In the genomic region with DNA sequence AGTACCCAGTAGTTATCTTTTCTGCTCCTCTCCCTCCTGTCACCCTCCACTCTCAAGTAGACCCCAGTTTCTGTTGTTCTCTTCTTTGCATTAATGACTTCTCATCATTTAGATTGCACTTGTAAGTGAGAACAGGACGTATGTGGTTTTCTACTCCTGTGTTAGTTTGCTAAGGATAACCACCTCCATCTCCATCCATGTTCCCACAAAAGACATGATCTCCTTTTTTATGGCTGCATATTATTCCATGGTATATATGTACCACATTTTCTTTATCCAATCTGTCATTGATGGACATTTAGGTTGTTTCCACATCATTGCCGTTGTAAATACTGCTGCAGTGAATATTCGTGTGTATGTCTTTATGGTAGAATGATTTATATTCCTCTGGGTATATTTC, we compare ENCODE assay signal across 1 cellular context.
TF ChIP-seq lines count a peak whose summit lies in the region.

No MANE protein-coding gene starts in this region.

TF ChIP-seq in SK-N-SH, 30 proteins besides CTCF, POLR2A, EP300 and RAD21 (continued from another document):
- TF ChIP-seq, protein P1, sequence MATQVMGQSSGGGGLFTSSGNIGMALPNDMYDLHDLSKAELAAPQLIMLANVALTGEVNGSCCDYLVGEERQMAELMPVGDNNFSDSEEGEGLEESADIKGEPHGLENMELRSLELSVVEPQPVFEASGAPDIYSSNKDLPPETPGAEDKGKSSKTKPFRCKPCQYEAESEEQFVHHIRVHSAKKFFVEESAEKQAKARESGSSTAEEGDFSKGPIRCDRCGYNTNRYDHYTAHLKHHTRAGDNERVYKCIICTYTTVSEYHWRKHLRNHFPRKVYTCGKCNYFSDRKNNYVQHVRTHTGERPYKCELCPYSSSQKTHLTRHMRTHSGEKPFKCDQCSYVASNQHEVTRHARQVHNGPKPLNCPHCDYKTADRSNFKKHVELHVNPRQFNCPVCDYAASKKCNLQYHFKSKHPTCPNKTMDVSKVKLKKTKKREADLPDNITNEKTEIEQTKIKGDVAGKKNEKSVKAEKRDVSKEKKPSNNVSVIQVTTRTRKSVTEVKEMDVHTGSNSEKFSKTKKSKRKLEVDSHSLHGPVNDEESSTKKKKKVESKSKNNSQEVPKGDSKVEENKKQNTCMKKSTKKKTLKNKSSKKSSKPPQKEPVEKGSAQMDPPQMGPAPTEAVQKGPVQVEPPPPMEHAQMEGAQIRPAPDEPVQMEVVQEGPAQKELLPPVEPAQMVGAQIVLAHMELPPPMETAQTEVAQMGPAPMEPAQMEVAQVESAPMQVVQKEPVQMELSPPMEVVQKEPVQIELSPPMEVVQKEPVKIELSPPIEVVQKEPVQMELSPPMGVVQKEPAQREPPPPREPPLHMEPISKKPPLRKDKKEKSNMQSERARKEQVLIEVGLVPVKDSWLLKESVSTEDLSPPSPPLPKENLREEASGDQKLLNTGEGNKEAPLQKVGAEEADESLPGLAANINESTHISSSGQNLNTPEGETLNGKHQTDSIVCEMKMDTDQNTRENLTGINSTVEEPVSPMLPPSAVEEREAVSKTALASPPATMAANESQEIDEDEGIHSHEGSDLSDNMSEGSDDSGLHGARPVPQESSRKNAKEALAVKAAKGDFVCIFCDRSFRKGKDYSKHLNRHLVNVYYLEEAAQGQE (IDR thresholded peaks at IDR 0.05; ENCODE audit: low read depth, low read length) = no peak
- TF ChIP-seq TEAD4 (IDR thresholded peaks at IDR 0.05; ENCODE audit: borderline replicate concordance, insufficient read depth) = no peak
- TF ChIP-seq, protein P2, sequence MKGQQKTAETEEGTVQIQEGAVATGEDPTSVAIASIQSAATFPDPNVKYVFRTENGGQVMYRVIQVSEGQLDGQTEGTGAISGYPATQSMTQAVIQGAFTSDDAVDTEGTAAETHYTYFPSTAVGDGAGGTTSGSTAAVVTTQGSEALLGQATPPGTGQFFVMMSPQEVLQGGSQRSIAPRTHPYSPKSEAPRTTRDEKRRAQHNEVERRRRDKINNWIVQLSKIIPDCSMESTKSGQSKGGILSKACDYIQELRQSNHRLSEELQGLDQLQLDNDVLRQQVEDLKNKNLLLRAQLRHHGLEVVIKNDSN (IDR thresholded peaks at IDR 0.05; ENCODE audit: borderline replicate concordance, low read depth) = no peak
- TF ChIP-seq, protein P3, sequence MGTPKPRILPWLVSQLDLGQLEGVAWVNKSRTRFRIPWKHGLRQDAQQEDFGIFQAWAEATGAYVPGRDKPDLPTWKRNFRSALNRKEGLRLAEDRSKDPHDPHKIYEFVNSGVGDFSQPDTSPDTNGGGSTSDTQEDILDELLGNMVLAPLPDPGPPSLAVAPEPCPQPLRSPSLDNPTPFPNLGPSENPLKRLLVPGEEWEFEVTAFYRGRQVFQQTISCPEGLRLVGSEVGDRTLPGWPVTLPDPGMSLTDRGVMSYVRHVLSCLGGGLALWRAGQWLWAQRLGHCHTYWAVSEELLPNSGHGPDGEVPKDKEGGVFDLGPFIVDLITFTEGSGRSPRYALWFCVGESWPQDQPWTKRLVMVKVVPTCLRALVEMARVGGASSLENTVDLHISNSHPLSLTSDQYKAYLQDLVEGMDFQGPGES (IDR thresholded peaks at IDR 0.05; ENCODE audit: low read depth, low read length) = no peak
- TF ChIP-seq, protein P4, sequence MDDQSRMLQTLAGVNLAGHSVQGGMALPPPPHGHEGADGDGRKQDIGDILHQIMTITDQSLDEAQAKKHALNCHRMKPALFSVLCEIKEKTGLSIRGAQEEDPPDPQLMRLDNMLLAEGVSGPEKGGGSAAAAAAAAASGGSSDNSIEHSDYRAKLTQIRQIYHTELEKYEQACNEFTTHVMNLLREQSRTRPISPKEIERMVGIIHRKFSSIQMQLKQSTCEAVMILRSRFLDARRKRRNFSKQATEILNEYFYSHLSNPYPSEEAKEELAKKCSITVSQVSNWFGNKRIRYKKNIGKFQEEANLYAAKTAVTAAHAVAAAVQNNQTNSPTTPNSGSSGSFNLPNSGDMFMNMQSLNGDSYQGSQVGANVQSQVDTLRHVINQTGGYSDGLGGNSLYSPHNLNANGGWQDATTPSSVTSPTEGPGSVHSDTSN (IDR thresholded peaks at IDR 0.05) = no peak
- TF ChIP-seq FOSL2 (IDR thresholded peaks at IDR 0.05; ENCODE audit: borderline replicate concordance, low read depth) = no peak
- TF ChIP-seq GATA2 (CRISPR knock-in tag; IDR thresholded peaks at IDR 0.05) = no peak
- TF ChIP-seq, protein P5, sequence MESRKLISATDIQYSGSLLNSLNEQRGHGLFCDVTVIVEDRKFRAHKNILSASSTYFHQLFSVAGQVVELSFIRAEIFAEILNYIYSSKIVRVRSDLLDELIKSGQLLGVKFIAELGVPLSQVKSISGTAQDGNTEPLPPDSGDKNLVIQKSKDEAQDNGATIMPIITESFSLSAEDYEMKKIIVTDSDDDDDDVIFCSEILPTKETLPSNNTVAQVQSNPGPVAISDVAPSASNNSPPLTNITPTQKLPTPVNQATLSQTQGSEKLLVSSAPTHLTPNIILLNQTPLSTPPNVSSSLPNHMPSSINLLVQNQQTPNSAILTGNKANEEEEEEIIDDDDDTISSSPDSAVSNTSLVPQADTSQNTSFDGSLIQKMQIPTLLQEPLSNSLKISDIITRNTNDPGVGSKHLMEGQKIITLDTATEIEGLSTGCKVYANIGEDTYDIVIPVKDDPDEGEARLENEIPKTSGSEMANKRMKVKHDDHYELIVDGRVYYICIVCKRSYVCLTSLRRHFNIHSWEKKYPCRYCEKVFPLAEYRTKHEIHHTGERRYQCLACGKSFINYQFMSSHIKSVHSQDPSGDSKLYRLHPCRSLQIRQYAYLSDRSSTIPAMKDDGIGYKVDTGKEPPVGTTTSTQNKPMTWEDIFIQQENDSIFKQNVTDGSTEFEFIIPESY (IDR thresholded peaks at IDR 0.05; ENCODE audit: borderline replicate concordance, low read depth) = no peak
- no peak for TF ChIP-seq RXRA (IDR thresholded peaks at IDR 0.05; ENCODE audit: borderline replicate concordance, low read depth)
- no peak for TF ChIP-seq FOXM1 (IDR thresholded peaks at IDR 0.05; ENCODE audit: low read depth)
- TF ChIP-seq MXI1 (IDR thresholded peaks at IDR 0.05; ENCODE audit: low read depth, low read length) = no peak
- no peak for TF ChIP-seq RFX5 (IDR thresholded peaks at IDR 0.05; ENCODE audit: low read length)
